Comparison of ENCODE assay signal across 8 cellular contexts in genomic region chr19:16075430-16076153, GRCh38. TPM values are rescaled to one million over a fixed set of nuclear protein-coding genes. Genes with fewer than 3 reads are reported as not detected.
A peak's percentile ranks its signal among the peaks of the same experiment; 100 is the strongest.
DNase-seq lines count a peak whose midpoint lies in the region; ATAC-seq and TF ChIP-seq lines count a peak whose summit lies in the region.

No MANE protein-coding gene starts in this region.

- no peaks in the 10 kb centered on the region for H3K36me3 Mint-ChIP-seq in naive thymus-derived CD8-positive, alpha-beta T cell

- intact Hi-C loops in colonic mucosa (cut with DNase I) = no loop called here

- peak overlapping the region; percentile 78 to 89 (median 84) for H3K4me3 Mint-ChIP-seq in naive thymus-derived CD8-positive, alpha-beta T cell

- H3K9ac ChIP-seq in BLaER1 (peak overlapping the region; percentile 99), colonic mucosa (ENCODE audit: low read depth in 2 of 2, low read length in 2 of 2) (peak overlapping the region; percentile 98 to 100)

- peak overlapping the region; percentile 85 to 97 (median 94) for H3K27ac Mint-ChIP-seq in naive thymus-derived CD8-positive, alpha-beta T cell

- H3K27me3 Mint-ChIP-seq in naive thymus-derived CD8-positive, alpha-beta T cell = no peaks in the 10 kb centered on the region

- H3K4me3 ChIP-seq in BLaER1 = peak overlapping the region; percentile 97
- peak overlapping the region; percentile 92 for H3K4me3 ChIP-seq in colonic mucosa

- DNase-seq in colonic mucosa (no peak), GDM1 (lab: John Stamatoyannopoulos, UW) (no peak), putamen (ENCODE audit: low spot score) (no peak)
- DNase-seq in naive thymus-derived CD8-positive, alpha-beta T cell = no peak

- H3K36me3 ChIP-seq in BLaER1 = peaks cover 8% of the 10 kb centered on the region
- H3K36me3 ChIP-seq in KOPT-K1 (ENCODE audit: insufficient read depth, low read length) = peaks cover 3% of the 10 kb centered on the region; the same call in 1 of the 2 replicates
- H3K36me3 ChIP-seq in colonic mucosa = no peaks in the 10 kb centered on the region

- no peak for TF ChIP-seq CTCF in colonic mucosa (IDR thresholded peaks at IDR 0.05)

- H3K27me3 ChIP-seq in BLaER1 (no peaks in the 10 kb centered on the region), colonic mucosa (no peaks in the 10 kb centered on the region)

- H3K27ac ChIP-seq in BLaER1 = peak overlapping the region; percentile 99
- H3K27ac ChIP-seq in KOPT-K1 (ENCODE audit: low read depth, low read length, poor library complexity, severe bottlenecking) = peak overlapping the region; percentile 99
- H3K27ac ChIP-seq in colonic mucosa = peak overlapping the region; percentile 100

- H3K4me1 ChIP-seq in BLaER1 (peaks cover 56% of the 10 kb centered on the region), colonic mucosa (peaks cover 31% of the 10 kb centered on the region)

- peaks cover 17% of the 10 kb centered on the region for H4K20me1 ChIP-seq in BLaER1

- H3K4me1 Mint-ChIP-seq in naive thymus-derived CD8-positive, alpha-beta T cell = peaks cover 34 to 71% (median 62%) of the 10 kb centered on the region in 4 donors

- H3K4me2 ChIP-seq in BLaER1 = peak overlapping the region; percentile 90

- H3K9me3 Mint-ChIP-seq in naive thymus-derived CD8-positive, alpha-beta T cell = peaks cover 0 to 4% (median 0%) of the 10 kb centered on the region in 9 donors

- H3K9me3 ChIP-seq in BLaER1 (no peaks in the 10 kb centered on the region), KOPT-K1 (ENCODE audit: insufficient read depth, low read length, poor library complexity, severe bottlenecking) (no peaks in the 10 kb centered on the region), colonic mucosa (no peaks in the 10 kb centered on the region)

- POLR2A ChIA-PET in naive thymus-derived CD8-positive, alpha-beta T cell (lab: Charles Lee) = interaction anchor here (0.5 to 5.6 kb wide), 11 partner anchors 10 to 1233 kb away, joined by 3 to 61 read pairs (median 4); partner anchors contain the start of genes FAM32A and RAB8A

- ATAC-seq in naive thymus-derived CD8-positive, alpha-beta T cell = no peak
- no peak for ATAC-seq in HG03135 (IDR thresholded peaks at IDR 0.05; ENCODE audit: unreplicated experiment)
- no peak for ATAC-seq in GM18517 (IDR thresholded peaks at IDR 0.05; ENCODE audit: unreplicated experiment)

RNA-seq across cellular contexts. Expression of gene TPM4, which starts 0.7 kb away (rescaled TPM):
- 100 to 1,000 TPM; 261 to 388 TPM for total RNA-seq in colonic mucosa
- total RNA-seq in naive thymus-derived CD8-positive, alpha-beta T cell = 10 to 100 TPM; 57.8 to 60.4 TPM
- polyA plus RNA-seq in naive thymus-derived CD8-positive, alpha-beta T cell = 10 to 100 TPM; 27.4 to 30.8 (median 29.3) TPM

RNA-seq across cellular contexts. Expression of gene RAB8A, which starts 36.1 kb away (rescaled TPM):
- 100 to 1,000 TPM; 127 to 145 TPM for total RNA-seq in colonic mucosa
- 10 to 100 TPM; 66.5 to 88.3 TPM for total RNA-seq in naive thymus-derived CD8-positive, alpha-beta T cell
- polyA plus RNA-seq in naive thymus-derived CD8-positive, alpha-beta T cell = 10 to 100 TPM; 65.6 to 69.8 (median 66.1) TPM

Comparison
In these comparisons a context has a peak if more than half of its experiments do, and no peak if none do; other contexts are left out.
1. RNA of gene TPM4, which starts 0.7 kb away (total RNA-seq): 261 to 388 TPM in colonic mucosa; 57.8 to 60.4 TPM in naive thymus-derived CD8-positive, alpha-beta T cell; every median in the first group is over 4 times any median in the second.
2. Peak in every context shown above with its lines, with median percentiles within 50 percentile points of each other: H3K27ac ChIP-seq.